22 cellular contexts compared by ENCODE assay signal in genomic region chr18:50142441-50143120, GRCh38.
"Had no signal": no experiment of that assay in that cellular context is flagged by ENCODE, and none has a peak within 500 bp of the region (broad histone marks: within the 10 kb centered on the region; RNA-seq: fewer than 3 reads in every experiment).

No MANE protein-coding gene starts in this region.

- FAIRE-seq: kidney, TTC549 had no signal

- H3K27ac ChIP-seq: dorsolateral prefrontal cortex, gastrocnemius medialis, left ventricle myocardium inferior, prostate gland, skin epidermis, stomach, testis, upper lobe of left lung had no signal

- H3K36me3 ChIP-seq: gastrocnemius medialis, left ventricle myocardium inferior, prostate gland, stomach, upper lobe of left lung had no signal

- H3K27me3 ChIP-seq: stomach, testis, upper lobe of left lung had no signal

- H3K4me3 ChIP-seq: dorsolateral prefrontal cortex, gastrocnemius medialis, left ventricle myocardium inferior, prostate gland, skin epidermis, stomach, testis, upper lobe of left lung had no signal

- DNase-seq: activated B cell treated with CpG ODN at 0.5 μM for 24 hours; activated CD4-positive, alpha-beta memory T cell treated with anti-CD3 and anti-CD28 coated beads for 36 hours; activated CD4-positive, alpha-beta T cell treated with anti-CD3 and anti-CD28 coated beads for 4 hours; activated CD8-positive, alpha-beta memory T cell treated with anti-CD3 and anti-CD28 coated beads, Interleukin-2, amount 10 ng/mL, durations not matched to agents 7 days and 5 days; activated naive CD4-positive, alpha-beta T cell; aorta; dorsolateral prefrontal cortex; erythroblast; gastrocnemius medialis; head of caudate nucleus; kidney; left ventricle myocardium inferior; right cardiac atrium; stimulated activated CD4-positive, alpha-beta T cell treated with anti-CD3 and anti-CD28 coated beads, Interleukin-2, amount 100 ng/mL, for 48 hours; stomach; testis; upper lobe of left lung had no signal

- H3K27ac Mint-ChIP-seq: activated B cell treated with CpG ODN at 0.5 μM for 24 hours; activated CD4-positive, alpha-beta memory T cell treated with anti-CD3 and anti-CD28 coated beads for 36 hours; activated CD8-positive, alpha-beta memory T cell treated with anti-CD3 and anti-CD28 coated beads, Interleukin-2, amount 10 ng/mL, durations not matched to agents 7 days and 5 days; T-helper 2 cell treated with Interferon-gamma antibody and Interleukin-4, amounts not matched to agents 5 μg/mL and 100 μg/mL, for 36 hours had no signal

- H3K9me3 ChIP-seq: gastrocnemius medialis, left ventricle myocardium inferior, prostate gland, stomach, testis, upper lobe of left lung had no signal

- H3K9me3 Mint-ChIP-seq: activated CD4-positive, alpha-beta memory T cell treated with anti-CD3 and anti-CD28 coated beads for 36 hours; neural crest cell; T-helper 2 cell treated with Interferon-gamma antibody and Interleukin-4, amounts not matched to agents 5 μg/mL and 100 μg/mL, for 36 hours had no signal

- H3K36me3 Mint-ChIP-seq: activated CD4-positive, alpha-beta memory T cell treated with anti-CD3 and anti-CD28 coated beads for 36 hours; activated CD8-positive, alpha-beta memory T cell treated with anti-CD3 and anti-CD28 coated beads, Interleukin-2, amount 10 ng/mL, durations not matched to agents 7 days and 5 days had no signal

- H3K4me1 Mint-ChIP-seq: activated B cell treated with CpG ODN at 0.5 μM for 24 hours; activated CD8-positive, alpha-beta memory T cell treated with anti-CD3 and anti-CD28 coated beads, Interleukin-2, amount 10 ng/mL, durations not matched to agents 7 days and 5 days; neural crest cell had no signal

- H3K4me3 Mint-ChIP-seq: activated B cell treated with CpG ODN at 0.5 μM for 24 hours; activated CD4-positive, alpha-beta memory T cell treated with anti-CD3 and anti-CD28 coated beads for 36 hours; activated CD8-positive, alpha-beta memory T cell treated with anti-CD3 and anti-CD28 coated beads, Interleukin-2, amount 10 ng/mL, durations not matched to agents 7 days and 5 days; neural crest cell; T-helper 2 cell treated with Interferon-gamma antibody and Interleukin-4, amounts not matched to agents 5 μg/mL and 100 μg/mL, for 36 hours had no signal
